In genomic region chr4:125760956-125761355, GRCh38 we compare ENCODE assay signal across 29 cellular contexts.
"Had no signal": no experiment of that assay in that cellular context is flagged by ENCODE, and none has a peak within 500 bp of the region (broad histone marks: within the 10 kb centered on the region; RNA-seq: fewer than 3 reads in every experiment).

No MANE protein-coding gene starts in this region.

- H3K27ac ChIP-seq: ascending aorta, breast epithelium, cardiac muscle cell, colonic mucosa, epithelial cell of prostate, esophagus squamous epithelium, gastroesophageal sphincter, WERI-Rb-1 had no signal

- H3K36me3 ChIP-seq: ascending aorta, breast epithelium, cardiac muscle cell, colonic mucosa, esophagus squamous epithelium, gastroesophageal sphincter, WERI-Rb-1 had no signal

- H3K9me3 ChIP-seq: ascending aorta, breast epithelium, colonic mucosa, esophagus squamous epithelium, gastroesophageal sphincter had no signal

- H3K4me3 ChIP-seq: ascending aorta, breast epithelium, cardiac muscle cell, colonic mucosa, esophagus squamous epithelium, gastroesophageal sphincter had no signal

- ATAC-seq: activated CD4-positive, CD25-positive, alpha-beta regulatory T cell treated with anti-CD3 and anti-CD28 coated beads, Interleukin-2, amount 50 U/mL, for 24 hours; activated CD8-positive, alpha-beta T cell treated with anti-CD3 and anti-CD28 coated beads, Interleukin-2, amount 10 ng/mL, durations not matched to agents 7 days and 5 days; activated naive CD4-positive, alpha-beta T cell treated with anti-CD3 and anti-CD28 coated beads, Interleukin-2, amount 50 U/mL, for 72 hours; activated T-cell treated with anti-CD3 and anti-CD28 coated beads, Interleukin-2, amount 50 U/mL, for 72 hours; gastroesophageal sphincter had no signal

- H3K4me1 ChIP-seq: ascending aorta, breast epithelium, colonic mucosa, esophagus squamous epithelium, gastroesophageal sphincter had no signal

- H3K27me3 ChIP-seq: ascending aorta, breast epithelium, cardiac muscle cell, colonic mucosa, esophagus squamous epithelium, gastroesophageal sphincter had no signal

- DNase-seq: activated B cell treated with CpG ODN at 0.5 μM for 24 hours; activated CD4-positive, alpha-beta memory T cell treated with anti-CD3 and anti-CD28 coated beads for 36 hours; activated CD4-positive, alpha-beta T cell treated with anti-CD3 and anti-CD28 coated beads for 48 hours; activated CD4-positive, alpha-beta T cell treated with anti-CD3 and anti-CD28 coated beads, Interleukin-2, amount 50 U/mL, for 1 hour; activated CD8-positive, alpha-beta memory T cell treated with anti-CD3 and anti-CD28 coated beads, Interleukin-2, amount 50 U/mL, for 48 hours; activated CD8-positive, alpha-beta T cell treated with anti-CD3 and anti-CD28 coated beads, Interleukin-2, amount 10 ng/mL, durations not matched to agents 7 days and 5 days; activated gamma-delta T cell; activated naive CD4-positive, alpha-beta T cell; activated naive CD4-positive, alpha-beta T cell treated with anti-CD3 and anti-CD28 coated beads, Interleukin-2, amount 10 ng/mL, durations not matched to agents 7 days and 5 days; activated naive CD8-positive, alpha-beta T cell treated with anti-CD3 and anti-CD28 coated beads, Interleukin-2, amount 10 ng/mL, durations not matched to agents 7 days and 5 days; activated T-cell treated with anti-CD3 and anti-CD28 coated beads for 4 hours; activated T-cell treated with anti-CD3 and anti-CD28 coated beads, Interleukin-2, amount 50 U/mL, for 24 hours; activated T-cell treated with anti-CD3 and anti-CD28 coated beads, Interleukin-2, amount 50 U/mL, for 72 hours; central memory CD4-positive, alpha-beta T cell; cerebellar nuclear complex; colonic mucosa; effector CD8-positive, alpha-beta T cell; esophagus squamous epithelium; foreskin melanocyte; hippocampal formation; T1000; WERI-Rb-1 had no signal
